3 cellular contexts compared by ENCODE assay signal in the genomic region with DNA sequence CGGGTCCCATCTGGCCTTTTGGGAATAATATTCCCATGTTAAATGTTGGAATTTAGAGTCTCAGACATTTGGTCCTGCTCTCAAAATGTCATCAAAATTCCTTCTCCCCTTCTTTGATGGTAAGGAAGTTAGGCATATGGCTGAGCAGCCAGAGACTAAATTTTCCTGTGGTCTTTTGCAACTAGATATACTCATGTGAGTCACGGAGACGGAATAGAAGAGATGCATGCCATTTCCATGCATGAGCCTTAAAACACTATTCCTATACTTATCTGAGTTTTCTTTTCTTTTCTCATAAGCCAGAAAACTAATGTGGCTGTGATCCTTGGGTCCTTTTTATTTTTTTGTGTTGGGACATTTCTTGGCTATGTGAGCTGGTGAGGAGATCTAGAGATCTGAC.
"Had no signal": no experiment of that assay in that cellular context is flagged by ENCODE, and none has a peak within 500 bp of the region (broad histone marks: within the 10 kb centered on the region; RNA-seq: fewer than 3 reads in every experiment).

No MANE protein-coding gene starts in this region.

- H3K4me3 ChIP-seq: GM12878 had no signal

- ATAC-seq: GM12878 had no signal

- DNase-seq: GDM1, GF-D8 had no signal
